ENCODE assay signal across 10 cellular contexts in genomic region chr1:202005958-202006357, GRCh38. TPM values are rescaled to one million over a fixed set of nuclear protein-coding genes. Genes with fewer than 3 reads are reported as not detected.
DNase-seq lines count a peak whose midpoint lies in the region; ATAC-seq and TF ChIP-seq lines count a peak whose summit lies in the region.
"Had no signal": no experiment of that assay in that cellular context is flagged by ENCODE, and none has a peak within 500 bp of the region (broad histone marks: within the 10 kb centered on the region; RNA-seq: fewer than 3 reads in every experiment).

No MANE protein-coding gene starts in this region.

- no TSS peak for BruUV-seq in Calu3 (replicated peaks; lab: Mats Ljungman, UMichigan)

- in situ Hi-C loops in KBM-7 (cut with MboI; ENCODE audit: low pct_unique_long_range_greater_than_20kb, low sequenced_read_pairs), result no loop called here

- no peak overlapping the region for H3K4me3 Mint-ChIP-seq in Calu3 (ENCODE audit: low read depth, unreplicated experiment)
- no peak overlapping the region for H3K4me3 Mint-ChIP-seq in endodermal cell
- no peak overlapping the region for H3K4me3 Mint-ChIP-seq in progenitor cell of endocrine pancreas (ENCODE audit: low read depth)

- no peaks in the 10 kb centered on the region for H3K27me3 ChIP-seq in endodermal cell (ENCODE audit: control insufficient read depth, insufficient read depth, low read length, poor library complexity, severe bottlenecking)
- H3K27me3 ChIP-seq: spleen had no signal

- peaks cover 49% of the 10 kb centered on the region for H3K36me3 ChIP-seq in endodermal cell (ENCODE audit: control insufficient read depth, insufficient read depth, low read length)

- intact Hi-C loops in Calu3 (cut with micrococcal nuclease; ENCODE audit: unreplicated experiment), result no loop called here

- no peak overlapping the region for H3K9ac ChIP-seq in endodermal cell (ENCODE audit: extremely low read depth, low read length, poor library complexity, severe bottlenecking)

- H3K36me3 Mint-ChIP-seq in Calu3 (ENCODE audit: insufficient read depth, unreplicated experiment) (peaks cover 65% of the 10 kb centered on the region), endodermal cell (ENCODE audit: low read depth) (peaks cover 45% of the 10 kb centered on the region), progenitor cell of endocrine pancreas (ENCODE audit: insufficient read depth) (peaks cover 31% of the 10 kb centered on the region)

- DNase-seq in Calu3 (no peak), NCI-H69 (lab: John Stamatoyannopoulos, UW) (peak; percentile 50), endodermal cell (peak; percentile 60), progenitor cell of endocrine pancreas (ENCODE audit: low spot score, unreplicated experiment) (no peak), GM20000 (ENCODE audit: low spot score) (no peak), KBM-7 (no peak)
- DNase-seq in activated CD4-positive, alpha-beta T cell treated with anti-CD3 and anti-CD28 coated beads for 4 hours, result no peak
- DNase-seq: NCI-H1048 had no signal

- H3K4me3 ChIP-seq in endodermal cell (ENCODE audit: low read length), result no peak overlapping the region
- H3K4me3 ChIP-seq: spleen had no signal

- CTCF ChIA-PET in Calu3 (lab: Charles Lee), result interaction anchor here (2.3 kb wide), 1 partner anchor 107 kb away, joined by 11 read pairs; no protein-coding TSS in a partner anchor

- H3K4me1 Mint-ChIP-seq in Calu3 (ENCODE audit: low read depth, unreplicated experiment), result peaks cover 44% of the 10 kb centered on the region
- peaks cover 40% of the 10 kb centered on the region for H3K4me1 Mint-ChIP-seq in endodermal cell
- H3K4me1 Mint-ChIP-seq in progenitor cell of endocrine pancreas (ENCODE audit: low read depth), result peaks cover 39% of the 10 kb centered on the region

- H3K9me3 Mint-ChIP-seq in Calu3 (ENCODE audit: low read depth, unreplicated experiment), result no peaks in the 10 kb centered on the region
- H3K9me3 Mint-ChIP-seq in endodermal cell, result no peaks in the 10 kb centered on the region
- no peaks in the 10 kb centered on the region for H3K9me3 Mint-ChIP-seq in progenitor cell of endocrine pancreas (ENCODE audit: low read depth)

- peak; percentile 50 for TF ChIP-seq CTCF in Calu3 (IDR thresholded peaks at IDR 0.05; ENCODE audit: unreplicated experiment)
- TF ChIP-seq CTCF in endodermal cell (conservative IDR thresholded peaks at IDR 0.05), result peak; percentile 82
- peak; percentile 55 for TF ChIP-seq CTCF in progenitor cell of endocrine pancreas (IDR thresholded peaks at IDR 0.05; ENCODE audit: unreplicated experiment)
- no peak for TF ChIP-seq CTCF in GM20000 (IDR thresholded peaks at IDR 0.05; ENCODE audit: extremely low read depth, missing control alignments)

- WGBS in endodermal cell (ENCODE audit: insufficient coverage in 1 of 2, insufficient read length in 1 of 2), 2 experiments, result 81% methylated on average over 2 of the region's 2 CpGs; no CpG with 5 or more reads in 1 of the 2 experiments

- H3K9me3 ChIP-seq in endodermal cell (ENCODE audit: control insufficient read depth, low read length), result no peaks in the 10 kb centered on the region
- H3K9me3 ChIP-seq: spleen had no signal

- peaks cover 17% of the 10 kb centered on the region for H3K4me1 ChIP-seq in endodermal cell (ENCODE audit: control insufficient read depth, insufficient read depth, low read length)

- H3K27me3 Mint-ChIP-seq in Calu3 (ENCODE audit: unreplicated experiment) (no peaks in the 10 kb centered on the region), endodermal cell (ENCODE audit: insufficient read depth) (no peaks in the 10 kb centered on the region), progenitor cell of endocrine pancreas (no peaks in the 10 kb centered on the region)

- H3K27ac Mint-ChIP-seq in Calu3 (ENCODE audit: unreplicated experiment) (no peak overlapping the region), endodermal cell (peak overlapping the region; percentile 64), progenitor cell of endocrine pancreas (peak overlapping the region; percentile 86)

- no peak for ATAC-seq in HG03457 (IDR thresholded peaks at IDR 0.05; ENCODE audit: unreplicated experiment)

- no peak overlapping the region for H3K27ac ChIP-seq in endodermal cell (ENCODE audit: low read depth, low read length)
- H3K27ac ChIP-seq: spleen had no signal

RNA-seq across cellular contexts. Expression of gene ELF3, which starts 4.4 kb away (rescaled TPM):
- 830 and 907 TPM in 2 replicates for total RNA-seq in Calu3 (2022)
- total RNA-seq in endodermal cell, result 10 to 100 TPM; 11.8 to 13.2 TPM
- polyA plus RNA-seq in endodermal cell (2013, experiment 1 of 2), result 2.4 TPM
- polyA plus RNA-seq in endodermal cell (2013, experiment 2 of 2), result 2.5 TPM
- total RNA-seq in progenitor cell of endocrine pancreas, result 71.9 and 74.3 TPM in 2 replicates

RNA-seq across cellular contexts. Expression of gene RNPEP, which starts 23.5 kb away (rescaled TPM):
- 86.1 and 91.6 TPM in 2 replicates for total RNA-seq in Calu3 (2022)
- total RNA-seq in endodermal cell, result 10 to 100 TPM; 46.6 to 73.5 TPM
- 46.5 TPM for polyA plus RNA-seq in endodermal cell (2013, experiment 1 of 2)
- polyA plus RNA-seq in endodermal cell (2013, experiment 2 of 2), result 49.5 TPM
- 54.7 and 59.5 TPM in 2 replicates for total RNA-seq in progenitor cell of endocrine pancreas

RNA-seq across cellular contexts. Expression of gene TIMM17A, which starts 50.7 kb away (rescaled TPM):
- total RNA-seq in Calu3 (2022) (78.5 and 85.3 TPM in 2 replicates), endodermal cell (10 to 100 TPM; 41.7 to 47.4 TPM), progenitor cell of endocrine pancreas (43.5 and 49.5 TPM in 2 replicates)
- polyA plus RNA-seq in endodermal cell (2013, experiment 1 of 2), result 47.7 TPM
- polyA plus RNA-seq in endodermal cell (2013, experiment 2 of 2), result 46.4 TPM

RNA-seq across cellular contexts. Expression of gene LMOD1, which starts 59.6 kb away (rescaled TPM):
- not detected in 2 replicates for total RNA-seq in Calu3 (2022)
- under 1 TPM; 0.31 to 0.60 TPM for total RNA-seq in endodermal cell
- 1.5 TPM for polyA plus RNA-seq in endodermal cell (2013, experiment 1 of 2)
- 1.6 TPM for polyA plus RNA-seq in endodermal cell (2013, experiment 2 of 2)
- total RNA-seq in progenitor cell of endocrine pancreas, result 0.41 and 0.62 TPM in 2 replicates

Comparison
In these comparisons a context has a peak if more than half of its experiments do, and no peak if none do; other contexts are left out.
1. DNase-seq: peak in NCI-H69 (single experiment) and endodermal cell (single experiment); none in Calu3 (single experiment), progenitor cell of endocrine pancreas (single experiment), GM20000 (single experiment), KBM-7 (single experiment) and activated CD4-positive, alpha-beta T cell treated with anti-CD3 and anti-CD28 coated beads for 4 hours (0 of 2).
2. RNA of gene ELF3, which starts 4.4 kb away (total RNA-seq): 830 to 907 TPM in Calu3; 71.9 to 74.3 TPM in progenitor cell of endocrine pancreas and 11.8 to 13.2 TPM in endodermal cell; every median in the first group is over 10 times any median in the second.